ENCODE assay signal across 8 cellular contexts in genomic region chr2:110116033-110116710, GRCh38. TPM values are rescaled to one million over a fixed set of nuclear protein-coding genes. Genes with fewer than 3 reads are reported as not detected.
DNase-seq lines count a peak whose midpoint lies in the region; ATAC-seq, FAIRE-seq and TF ChIP-seq lines count a peak whose summit lies in the region.

No MANE protein-coding gene starts in this region.

- H3K4me3 ChIP-seq in AG04450 (ENCODE audit: low read depth, low read length): peak overlapping the region; percentile 53
- peak overlapping the region; percentile 65 for H3K4me3 ChIP-seq in HUES48 (ENCODE audit: low read depth, low read length)
- peak overlapping the region in 2 of 3 experiments; percentile 66 to 82 for H3K4me3 ChIP-seq in endothelial cell of umbilical vein (replicated peaks in 1 of 3; ENCODE audit: insufficient read depth in 1 of 3, low read depth in 1 of 3, low read length in 3 of 3)
- no peak overlapping the region for H3K4me3 ChIP-seq in mucosa of descending colon

- H3K27ac ChIP-seq in AG04450 (ENCODE audit: low read depth, low read length): no peak overlapping the region
- H3K27ac ChIP-seq in HUES48 (ENCODE audit: low read depth, low read length): no peak overlapping the region
- peak overlapping the region; percentile 30 for H3K27ac ChIP-seq in endothelial cell of umbilical vein (ENCODE audit: insufficient read depth, low read depth, low read length)

- peaks cover 2% of the 10 kb centered on the region for H3K27me3 ChIP-seq in AG04450 (ENCODE audit: control insufficient read depth, insufficient read depth, low read length)
- H3K27me3 ChIP-seq in HUES48 (ENCODE audit: control insufficient read depth, insufficient read depth, low read length): peaks cover 49% of the 10 kb centered on the region
- no peaks in the 10 kb centered on the region for H3K27me3 ChIP-seq in endothelial cell of umbilical vein (ENCODE audit: control insufficient read depth in 2 of 2, insufficient read depth in 2 of 2, low read length in 2 of 2)

- CTCF ChIA-PET in AG04450 (lab: Charles Lee) (interaction anchor here (0.7 to 1.9 kb wide), 6 partner anchors 9 to 41 kb away, joined by 3 to 24 read pairs (median 4); no protein-coding TSS in a partner anchor), endothelial cell of umbilical vein (lab: Charles Lee) (interaction anchor here (0.6 to 3.5 kb wide), 16 partner anchors 9 to 50 kb away, joined by 3 to 51 read pairs (median 10); no protein-coding TSS in a partner anchor)

- DNase-seq in AG04450 (ENCODE audit: low read depth, low spot score) (no peak), endothelial cell of umbilical vein (ENCODE audit: low read depth, low spot score) (peak; percentile 77), mucosa of descending colon (peak; percentile 42 to 63 (median 59)), globus pallidus (ENCODE audit: low spot score) (no peak), NCI-H526 treated with DMSO at 0.1 percent for 48 hours (lab: John Stamatoyannopoulos, UW) (no peak)
- no peak for DNase-seq in activated T-cell treated with anti-CD3 and anti-CD28 coated beads, Interleukin-2, amount 50 U/mL, for 48 hours

- no peaks in the 10 kb centered on the region for H3K9me1 ChIP-seq in endothelial cell of umbilical vein (replicated peaks; ENCODE audit: control insufficient read depth, extremely low read depth, insufficient read depth, low read length)

- H3K36me3 ChIP-seq in HUES48 (ENCODE audit: control insufficient read depth, insufficient read depth, low read length) (no peaks in the 10 kb centered on the region), endothelial cell of umbilical vein (ENCODE audit: control insufficient read depth in 2 of 2, extremely low read depth in 1 of 2, insufficient read depth in 2 of 2, low read length in 2 of 2) (no peaks in the 10 kb centered on the region), mucosa of descending colon (ENCODE audit: low read depth) (no peaks in the 10 kb centered on the region)

- FAIRE-seq in endothelial cell of umbilical vein (lab: Jason Lieb, UNC): peak; percentile 87

- H2AFZ ChIP-seq in endothelial cell of umbilical vein (ENCODE audit: low read depth, low read length): peak overlapping the region; percentile 36

- ATAC-seq in mucosa of descending colon (peak; percentile 55), GM19455 (IDR thresholded peaks at IDR 0.05; ENCODE audit: unreplicated experiment) (no peak)

- TSS peak; percentile 7 for BruUV-seq in endothelial cell of umbilical vein (replicated peaks; lab: Mats Ljungman, UMichigan)

- TF ChIP-seq POLR2A in endothelial cell of umbilical vein (IDR thresholded peaks at IDR 0.05; ENCODE audit: low read depth, low read length): peak; percentile 61

- peak; percentile 69 for TF ChIP-seq CTCF in AG04450 (IDR thresholded peaks at IDR 0.05; ENCODE audit: low read depth, low read length)
- TF ChIP-seq CTCF in endothelial cell of umbilical vein (IDR thresholded peaks at IDR 0.05; ENCODE audit: extremely low read depth in 1 of 2, insufficient read depth in 1 of 2, low read depth in 1 of 2, low read length in 2 of 2): peak; percentile 81 to 89
- peak; percentile 23 for TF ChIP-seq CTCF in mucosa of descending colon (IDR thresholded peaks at IDR 0.05)

- POLR2A ChIA-PET in AG04450 (lab: Yijun Ruan, JAX): interaction anchor here (0.6 kb wide), 1 partner anchor 10 kb away, joined by 4 read pairs; no protein-coding TSS in a partner anchor
- POLR2A ChIA-PET in endothelial cell of umbilical vein (lab: Charles Lee): interaction anchor here (0.6 to 1.1 kb wide), 3 partner anchors 10 to 502 kb away, joined by 3 to 4 read pairs (median 3); no protein-coding TSS in a partner anchor

- peaks cover 3% of the 10 kb centered on the region; the same call in 1 of the 2 replicates for H3K4me1 ChIP-seq in HUES48 (ENCODE audit: control insufficient read depth, insufficient read depth, low read length)
- H3K4me1 ChIP-seq in endothelial cell of umbilical vein (ENCODE audit: control insufficient read depth, extremely low read depth, insufficient read depth, low read length): peaks cover 37% of the 10 kb centered on the region
- H3K4me1 ChIP-seq in mucosa of descending colon (ENCODE audit: low read depth): peaks cover 9% of the 10 kb centered on the region

- H3K9me3 ChIP-seq in AG04450 (ENCODE audit: control insufficient read depth, insufficient read depth, low read length) (no peaks in the 10 kb centered on the region; the same call in 1 of the 2 replicates), HUES48 (ENCODE audit: control insufficient read depth, insufficient read depth, low read length) (no peaks in the 10 kb centered on the region), endothelial cell of umbilical vein (replicated peaks; ENCODE audit: control insufficient read depth, insufficient read depth, low read length) (no peaks in the 10 kb centered on the region), mucosa of descending colon (no peaks in the 10 kb centered on the region)

- intact Hi-C loops in endothelial cell of umbilical vein (cut with micrococcal nuclease): loop anchor here (1.0 kb wide), 4 partner anchors 9 to 41 kb away; no protein-coding TSS in a partner anchor
- intact Hi-C loops in mucosa of descending colon (cut with DNase I, micrococcal nuclease): no loop called here

- H3K9ac ChIP-seq in HUES48 (ENCODE audit: low read depth, low read length): no peak overlapping the region
- peak overlapping the region; percentile 72 for H3K9ac ChIP-seq in endothelial cell of umbilical vein (replicated peaks; ENCODE audit: extremely low read depth, insufficient read depth, low read length)

- dilution Hi-C loops in endothelial cell of umbilical vein (cut with MboI; ENCODE audit: extremely low pct_ligation_motif_present, low sequenced_read_pairs): no loop called here

- H3K4me2 ChIP-seq in endothelial cell of umbilical vein (ENCODE audit: insufficient read depth, low read length): peak overlapping the region; percentile 89

- H3K79me2 ChIP-seq in endothelial cell of umbilical vein (ENCODE audit: control insufficient read depth, insufficient read depth, low read length): peaks cover 41% of the 10 kb centered on the region

- H4K20me1 ChIP-seq in endothelial cell of umbilical vein (replicated peaks; ENCODE audit: control insufficient read depth, extremely low read depth, insufficient read depth, low read length): no peaks in the 10 kb centered on the region

TF ChIP-seq in endothelial cell of umbilical vein, 7 proteins besides CTCF, POLR2A, EP300 and RAD21:
- TF ChIP-seq MAX (IDR thresholded peaks at IDR 0.05; ENCODE audit: insufficient read depth, insufficient read length) (no peak), POLR2AphosphoS5 (IDR thresholded peaks at IDR 0.05; ENCODE audit: insufficient read depth, low read depth, low read length) (peak; percentile 47)

RNA-seq across cellular contexts. Expression of gene MALL, which starts 0.6 kb away (rescaled TPM):
- 0.48 and 0.63 TPM in 2 replicates for polyA plus RNA-seq in AG04450 (2011; rRNA removed)
- 0.51 and 1.1 TPM in 2 replicates for polyA minus RNA-seq in AG04450 (2011; rRNA and poly(A)+ RNA removed)
- 104 and 114 TPM in 2 replicates for total RNA-seq in endothelial cell of umbilical vein
- 26.3 and 31.5 TPM in 2 replicates for polyA plus RNA-seq in endothelial cell of umbilical vein
- 28.8 and 29.6 TPM in 2 replicates for polyA plus RNA-seq in endothelial cell of umbilical vein (2011; cell fraction: cytosol; rRNA removed)
- polyA plus RNA-seq in endothelial cell of umbilical vein (2011; cell fraction: nucleus; rRNA removed): 11.2 and 12.9 TPM in 2 replicates
- polyA plus RNA-seq in endothelial cell of umbilical vein (2012): 34.5 and 67.0 TPM in 2 replicates
- polyA minus RNA-seq in endothelial cell of umbilical vein: 23.2 and 26.4 TPM in 2 replicates
- polyA minus RNA-seq in endothelial cell of umbilical vein (2011; cell fraction: cytosol; rRNA and poly(A)+ RNA removed): not detected
- 6.7 and 7.4 TPM in 2 replicates for polyA minus RNA-seq in endothelial cell of umbilical vein (2011; cell fraction: nucleus; rRNA and poly(A)+ RNA removed)
- total RNA-seq in mucosa of descending colon: 100 to 1,000 TPM; 170 to 672 (median 264) TPM

Comparison
In these comparisons a context has a peak if more than half of its experiments do, and no peak if none do; other contexts are left out.
1. DNase-seq: peak in endothelial cell of umbilical vein (single experiment) and mucosa of descending colon (3 of 3); none in AG04450 (single experiment), globus pallidus (single experiment), NCI-H526 treated with DMSO at 0.1 percent for 48 hours (single experiment) and activated T-cell treated with anti-CD3 and anti-CD28 coated beads, Interleukin-2, amount 50 U/mL, for 48 hours (0 of 2).
2. CTCF ChIP-seq: peak in every context shown above with its lines; median percentile 85 in endothelial cell of umbilical vein; 69 in AG04450; 23 in mucosa of descending colon.